22 cellular contexts compared by ENCODE assay signal in genomic region chr18:42458226-42458625, GRCh38.
"Had no signal": no experiment of that assay in that cellular context is flagged by ENCODE, and none has a peak within 500 bp of the region (broad histone marks: within the 10 kb centered on the region; RNA-seq: fewer than 3 reads in every experiment).

No MANE protein-coding gene starts in this region.

- ATAC-seq: Panc1, T-cell had no signal

- H3K27ac ChIP-seq: RWPE1 had no signal

- H3K4me2 ChIP-seq: SK-N-SH had no signal

- H3K36me3 ChIP-seq: MG63 had no signal

- H3K9me2 ChIP-seq: SK-N-SH had no signal

- H3K9ac ChIP-seq: SK-N-SH had no signal

- DNase-seq: KBM-7, MG63, NCI-H1092, NCI-H1105 treated with DMSO at 0.1 percent for 48 hours, NCI-H1417 treated with DMSO at 0.1 percent for 48 hours, NCI-H146, NCI-H1694 treated with DMSO at 0.1 percent for 48 hours, NCI-H1930, NCI-H2081, NCI-H2107, NCI-H2171 treated with DMSO at 0.1 percent for 48 hours, NCI-H226, NCI-H446, NCI-H510A treated with DMSO at 0.1 percent for 48 hours, NCI-H526, NCI-H774, SHP77, SK-N-SH, SW 1271, T-cell had no signal

- H3K4me1 Mint-ChIP-seq: T-cell had no signal

- H3K27me3 Mint-ChIP-seq: T-cell had no signal

- H3K4me3 ChIP-seq: MG63 had no signal

- H3K27me3 ChIP-seq: MG63 had no signal

- H3K9me3 ChIP-seq: MG63, SK-N-SH had no signal

- H3K4me3 Mint-ChIP-seq: T-cell had no signal

- H3K27ac Mint-ChIP-seq: T-cell had no signal

- H3K36me3 Mint-ChIP-seq: T-cell had no signal
